8 cellular contexts compared by ENCODE assay signal in genomic region chr1:21956720-21957552, GRCh38. TPM values are rescaled to one million over a fixed set of nuclear protein-coding genes. Genes with fewer than 3 reads are reported as not detected.
DNase-seq lines count a peak whose midpoint lies in the region; ATAC-seq and TF ChIP-seq lines count a peak whose summit lies in the region.

No MANE protein-coding gene starts in this region.

- peak; percentile 81 to 86 for ATAC-seq in activated CD4-positive, CD25-positive, alpha-beta regulatory T cell treated with anti-CD3 and anti-CD28 coated beads, Interleukin-2, amount 50 U/mL, for 24 hours
- ATAC-seq in naive thymus-derived CD4-positive, alpha-beta T cell, result peak; percentile 96
- no peak for ATAC-seq in GM19395 (IDR thresholded peaks at IDR 0.05; ENCODE audit: unreplicated experiment)
- ATAC-seq in HG03520 (IDR thresholded peaks at IDR 0.05; ENCODE audit: unreplicated experiment), result no peak

- POLR2A ChIA-PET in naive thymus-derived CD4-positive, alpha-beta T cell (lab: Charles Lee), result interaction anchor here (0.7 to 2.2 kb wide), 6 partner anchors 11 to 180 kb away, joined by 3 to 10 read pairs (median 4); partner anchors contain the start of gene USP48

- peak overlapping the region; percentile 65 to 86 (median 80) for H3K4me3 Mint-ChIP-seq in naive thymus-derived CD4-positive, alpha-beta T cell

- H3K36me3 Mint-ChIP-seq in naive thymus-derived CD4-positive, alpha-beta T cell, result no peaks in the 10 kb centered on the region

- H3K36me3 ChIP-seq in naive thymus-derived CD4-positive, alpha-beta T cell (ENCODE audit: control insufficient read depth in 2 of 3, insufficient read depth in 3 of 3, low read length in 3 of 3), result no peaks in the 10 kb centered on the region

- peaks cover 8 to 31% of the 10 kb centered on the region in 2 donors for H3K4me1 ChIP-seq in naive thymus-derived CD4-positive, alpha-beta T cell (ENCODE audit: control insufficient read depth in 2 of 2, insufficient read depth in 2 of 2, low read length in 2 of 2)

- H3K27ac ChIP-seq in coronary artery, result peak overlapping the region; percentile 8 to 59
- H3K27ac ChIP-seq in naive thymus-derived CD4-positive, alpha-beta T cell (ENCODE audit: low read depth, low read length), result peak overlapping the region; percentile 62

- no peaks in the 10 kb centered on the region for H3K9me3 Mint-ChIP-seq in naive thymus-derived CD4-positive, alpha-beta T cell

- H3K27me3 Mint-ChIP-seq in naive thymus-derived CD4-positive, alpha-beta T cell, result peaks cover 0 to 7% (median 2%) of the 10 kb centered on the region in 5 donors

- no peak overlapping the region for H3K4me3 ChIP-seq in coronary artery
- H3K4me3 ChIP-seq in naive thymus-derived CD4-positive, alpha-beta T cell (ENCODE audit: low read length), result peak overlapping the region; percentile 43

- intact Hi-C loops in naive thymus-derived CD4-positive, alpha-beta T cell (cut with micrococcal nuclease), result loop anchor here in 1 of 2 donors (1.0 to 2.0 kb wide), 4 partner anchors 20 to 298 kb away; partner anchors contain the start of genes HSPG2 and USP48

- DNase-seq in NCI-H2081 (lab: John Stamatoyannopoulos, UW) (peak; percentile 7 to 21), NCI-H2081 treated with DMSO at 0.1 percent for 48 hours (lab: John Stamatoyannopoulos, UW) (no peak), coronary artery (ENCODE audit: low spot score) (no peak), ureter (ENCODE audit: low spot score) (peak; percentile 83)
- DNase-seq in naive thymus-derived CD4-positive, alpha-beta T cell, result peak; percentile 21 to 84 (median 76)

- H3K27ac Mint-ChIP-seq in naive thymus-derived CD4-positive, alpha-beta T cell, result peak overlapping the region; percentile 77 to 99 (median 93)

- CTCF ChIA-PET in naive thymus-derived CD4-positive, alpha-beta T cell (lab: Charles Lee), result interaction anchor here (0.6 to 1.4 kb wide), 2 partner anchors 14 to 179 kb away, joined by 3 to 4 read pairs; no protein-coding TSS in a partner anchor

- H3K4me1 Mint-ChIP-seq in naive thymus-derived CD4-positive, alpha-beta T cell, result peaks cover 17 to 44% (median 29%) of the 10 kb centered on the region in 7 donors

- TF ChIP-seq CTCF in coronary artery (IDR thresholded peaks at IDR 0.05), result no peak

- no peaks in the 10 kb centered on the region for H3K9me3 ChIP-seq in naive thymus-derived CD4-positive, alpha-beta T cell (ENCODE audit: control insufficient read depth in 2 of 3, low read length in 3 of 3)

- no peaks in the 10 kb centered on the region for H3K27me3 ChIP-seq in naive thymus-derived CD4-positive, alpha-beta T cell (ENCODE audit: control insufficient read depth in 2 of 2, insufficient read depth in 2 of 2, low read length in 2 of 2)

RNA-seq across cellular contexts. Expression of gene HSPG2, which starts 19.8 kb away (rescaled TPM):
- total RNA-seq in naive thymus-derived CD4-positive, alpha-beta T cell, result 10 to 100 TPM in 3 of 5 experiments, 1 to 10 TPM in 2; 8.0 to 20.8 (median 10.0) TPM
- polyA plus RNA-seq in naive thymus-derived CD4-positive, alpha-beta T cell, result 1 to 10 TPM; 1.0 TPM
- total RNA-seq in ureter, result 298 TPM

RNA-seq across cellular contexts. Expression of gene CELA3B, which starts 19.9 kb away (rescaled TPM):
- not detected for total RNA-seq in naive thymus-derived CD4-positive, alpha-beta T cell
- polyA plus RNA-seq in naive thymus-derived CD4-positive, alpha-beta T cell, result not detected
- not detected for total RNA-seq in ureter

RNA-seq across cellular contexts. Expression of gene CELA3A, which starts 44.5 kb away (rescaled TPM):
- total RNA-seq in naive thymus-derived CD4-positive, alpha-beta T cell, result not detected
- polyA plus RNA-seq in naive thymus-derived CD4-positive, alpha-beta T cell, result not detected
- not detected for total RNA-seq in ureter

Comparison
In these comparisons a context has a peak if more than half of its experiments do, and no peak if none do; other contexts are left out.
1. DNase-seq: peak in NCI-H2081 (2 of 2), naive thymus-derived CD4-positive, alpha-beta T cell (9 of 9) and ureter (single experiment); none in NCI-H2081 treated with DMSO at 0.1 percent for 48 hours (single experiment) and coronary artery (single experiment).
2. ATAC-seq: peak in activated CD4-positive, CD25-positive, alpha-beta regulatory T cell treated with anti-CD3 and anti-CD28 coated beads, Interleukin-2, amount 50 U/mL, for 24 hours (2 of 2) and naive thymus-derived CD4-positive, alpha-beta T cell (single experiment); none in GM19395 (single experiment) and HG03520 (single experiment).
3. RNA of gene HSPG2, which starts 19.8 kb away (total RNA-seq): 298 TPM in ureter (single experiment); 8.0 to 20.8 TPM in naive thymus-derived CD4-positive, alpha-beta T cell; every median in the first group is over 10 times any median in the second.